24 cellular contexts compared by ENCODE assay signal in the genomic region with DNA sequence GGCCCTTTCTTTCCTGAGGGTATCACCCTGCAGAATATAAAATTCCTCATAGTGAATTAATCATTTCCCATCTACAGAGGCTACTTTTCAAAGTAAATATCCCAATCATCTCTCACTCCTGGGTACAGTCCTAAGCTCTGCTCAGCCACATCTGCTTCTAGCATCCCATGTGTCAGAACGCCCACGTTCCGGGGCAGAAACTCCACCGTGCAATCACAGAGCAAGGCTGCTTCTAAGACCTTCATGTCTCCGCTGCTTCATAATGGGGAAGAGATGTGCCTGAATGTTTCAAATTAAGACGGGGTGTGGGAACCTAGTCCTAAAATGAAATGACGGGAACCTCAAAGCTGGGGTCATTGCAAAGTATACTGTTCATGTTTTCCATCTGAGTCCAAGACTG.
A peak's percentile ranks its signal among the peaks of the same experiment; 100 is the strongest.
DNase-seq lines count a peak whose midpoint lies in the region; ATAC-seq and TF ChIP-seq lines count a peak whose summit lies in the region.
"Had no signal": no experiment of that assay in that cellular context is flagged by ENCODE, and none has a peak within 500 bp of the region (broad histone marks: within the 10 kb centered on the region; RNA-seq: fewer than 3 reads in every experiment).

No MANE protein-coding gene starts in this region.

- H2AK5ac ChIP-seq in mesenchymal stem cell (ENCODE audit: low read length, severe bottlenecking) = no peak overlapping the region

- peaks cover 25% of the 10 kb centered on the region for H3K4me1 Mint-ChIP-seq in type B pancreatic cell (ENCODE audit: unreplicated experiment)
- H3K4me1 Mint-ChIP-seq: GM23338 had no signal

- peaks cover 0 to 7% of the 10 kb centered on the region in 2 experiments for H3K27me3 ChIP-seq in mesenchymal stem cell (ENCODE audit: control insufficient read depth in 1 of 2, insufficient read depth in 1 of 2, low read length in 2 of 2)

- no peak overlapping the region for H2BK12ac ChIP-seq in mesenchymal stem cell (ENCODE audit: low read length in 2 of 2)

- no peak overlapping the region for H4K91ac ChIP-seq in mesenchymal stem cell (ENCODE audit: low read length)

- peaks cover 3% of the 10 kb centered on the region for H3K36me3 Mint-ChIP-seq in type B pancreatic cell

- H2BK5ac ChIP-seq in mesenchymal stem cell (ENCODE audit: low read depth, low read length, poor library complexity, severe bottlenecking) = no peak overlapping the region

- no peak overlapping the region for H3K23ac ChIP-seq in mesenchymal stem cell (ENCODE audit: low read length in 2 of 2)

- H3K27me3 Mint-ChIP-seq in type B pancreatic cell = peaks cover 15% of the 10 kb centered on the region

- H3K27ac Mint-ChIP-seq in type B pancreatic cell = peak overlapping the region; percentile 44
- H3K27ac Mint-ChIP-seq: GM23338, H9, HFFc6 had no signal

- H3K4me1 ChIP-seq in mesenchymal stem cell (ENCODE audit: control insufficient read depth, insufficient read depth, low read depth, low read length) = peaks cover 2% of the 10 kb centered on the region

- no peak overlapping the region for H3K4me2 ChIP-seq in mesenchymal stem cell (ENCODE audit: low read length, poor library complexity, severe bottlenecking)
- H3K4me2 ChIP-seq: GM23338 had no signal

- H2AFZ ChIP-seq in mesenchymal stem cell (ENCODE audit: low read depth, low read length) = no peak overlapping the region
- H2AFZ ChIP-seq: GM23338 had no signal

- peak overlapping the region; percentile 26 for H3K4me3 Mint-ChIP-seq in type B pancreatic cell
- H3K4me3 Mint-ChIP-seq: GM23338, H9, HFFc6 had no signal

- no peak overlapping the region for H3K14ac ChIP-seq in mesenchymal stem cell (ENCODE audit: low read length in 2 of 2)

- no peak overlapping the region for H2BK120ac ChIP-seq in mesenchymal stem cell (ENCODE audit: low read depth, low read length)

- 89% methylated on average over 7 of the region's 7 CpGs for WGBS in mesenchymal stem cell

- ATAC-seq in HG03439 (IDR thresholded peaks at IDR 0.05; ENCODE audit: unreplicated experiment) = no peak
- ATAC-seq: GM23338, Panc1 had no signal

- no peak overlapping the region for H3K18ac ChIP-seq in mesenchymal stem cell (ENCODE audit: low read depth in 1 of 2, low read length in 2 of 2)

- no peaks in the 10 kb centered on the region for H3K36me3 ChIP-seq in mesenchymal stem cell (ENCODE audit: control insufficient read depth in 1 of 2, insufficient read depth in 2 of 2, low read depth in 1 of 2, low read length in 2 of 2)

- TF ChIP-seq CTCF in AG10803 (conservative IDR thresholded peaks at IDR 0.05; ENCODE audit: low read length) (no peak), HFF-Myc (IDR thresholded peaks at IDR 0.05; ENCODE audit: low read depth, low read length, missing control alignments) (no peak), type B pancreatic cell (conservative IDR thresholded peaks at IDR 0.05) (no peak)

- H2BK15ac ChIP-seq in mesenchymal stem cell (ENCODE audit: low read depth, poor library complexity, severe bottlenecking) = no peak overlapping the region

- H4K8ac ChIP-seq in mesenchymal stem cell (ENCODE audit: low read length) = no peak overlapping the region

- H3K79me1 ChIP-seq in mesenchymal stem cell (replicated peaks; ENCODE audit: low read length, poor library complexity, severe bottlenecking) = no peaks in the 10 kb centered on the region

- H3K4me3 ChIP-seq in AG10803 (ENCODE audit: low read length) (no peak overlapping the region), HFF-Myc (replicated peaks; ENCODE audit: low read depth, low read length) (no peak overlapping the region), mesenchymal stem cell (ENCODE audit: insufficient read depth in 1 of 2, low read depth in 1 of 2, low read length in 2 of 2) (no peak overlapping the region)
- H3K4me3 ChIP-seq: GM23338 had no signal

- no peaks in the 10 kb centered on the region for H3K9me3 ChIP-seq in mesenchymal stem cell (ENCODE audit: control insufficient read depth, low read length)

- H3K9ac ChIP-seq in mesenchymal stem cell (ENCODE audit: low read length) = no peak overlapping the region

- H3K9me3 Mint-ChIP-seq in type B pancreatic cell = no peaks in the 10 kb centered on the region
- H3K9me3 Mint-ChIP-seq: GM23338, H9, HFFc6 had no signal

- no peak overlapping the region for H3K4ac ChIP-seq in mesenchymal stem cell (ENCODE audit: low read depth in 1 of 2, low read length in 2 of 2)

- DNase-seq in AG10803 (ENCODE audit: low read depth) = peak; percentile 54
- peak; percentile 68 for DNase-seq in HFF-Myc (ENCODE audit: extremely low read depth, low read depth)
- DNase-seq in fibroblast of peridontal ligament (ENCODE audit: extremely low read depth) = peak; percentile 26
- DNase-seq in type B pancreatic cell (ENCODE audit: extremely low spot score, unreplicated experiment) = no peak
- DNase-seq in T1000 (lab: John Stamatoyannopoulos, UW) = no peak
- no peak for DNase-seq in mesenchymal stem cell
- DNase-seq: Calu3, DMS79 treated with DMSO at 0.1 percent for 48 hours, H9, HFFc6, Karpas-422, NCI-H1092, NCI-H1436, NCI-H187, NCI-H2081 treated with DMSO at 0.1 percent for 48 hours, NCI-H2171, NCI-H226, NCI-H510A, NCI-H69, SHP77 had no signal

- H3K27ac ChIP-seq in mesenchymal stem cell (ENCODE audit: low read length, poor library complexity, severe bottlenecking) = no peak overlapping the region
- H3K27ac ChIP-seq: RWPE1 had no signal

Comparison
In these comparisons a context has a peak if more than half of its experiments do, and no peak if none do; other contexts are left out.
1. DNase-seq: peak in AG10803 (single experiment), HFF-Myc (single experiment) and fibroblast of peridontal ligament (single experiment); none in type B pancreatic cell (single experiment), T1000 (single experiment) and mesenchymal stem cell (single experiment).